14 cellular contexts compared by ENCODE assay signal in genomic region chr11:67397986-67398660, GRCh38. TPM values are rescaled to one million over a fixed set of nuclear protein-coding genes. Genes with fewer than 3 reads are reported as not detected.
DNase-seq lines count a peak whose midpoint lies in the region; ATAC-seq and TF ChIP-seq lines count a peak whose summit lies in the region.
"Had no signal": no experiment of that assay in that cellular context is flagged by ENCODE, and none has a peak within 500 bp of the region (broad histone marks: within the 10 kb centered on the region; RNA-seq: fewer than 3 reads in every experiment).

No MANE protein-coding gene starts in this region.

- H3K4me1 Mint-ChIP-seq in Caco-2 (ENCODE audit: low read depth, unreplicated experiment) = peaks cover 8% of the 10 kb centered on the region
- H3K4me1 Mint-ChIP-seq in activated T-helper 1 cell treated with anti-CD3 and anti-CD28 coated beads, Interleukin-12 subunit alpha, Interleukin-12 subunit beta, Interleukin-2, Interleukin-4 antibody, amounts not matched to agents 30 ng/mL and 10 ng/mL and 1 ng/mL, durations not matched to agents 14 hours and 24 hours and 36 hours (ENCODE audit: low read depth) = peaks cover 34% of the 10 kb centered on the region
- H3K4me1 Mint-ChIP-seq in naive thymus-derived CD4-positive, alpha-beta T cell = peaks cover 28 to 54% (median 42%) of the 10 kb centered on the region in 7 donors

- peaks cover 72% of the 10 kb centered on the region for H3K36me3 ChIP-seq in BLaER1
- H3K36me3 ChIP-seq in Caco-2 (ENCODE audit: control insufficient read depth, insufficient read depth, low read length) = peaks cover 20% of the 10 kb centered on the region
- peaks cover 13 to 59% (median 14%) of the 10 kb centered on the region in 3 experiments for H3K36me3 ChIP-seq in naive thymus-derived CD4-positive, alpha-beta T cell (ENCODE audit: control insufficient read depth in 2 of 3, insufficient read depth in 3 of 3, low read length in 3 of 3)
- H3K36me3 ChIP-seq: ovary, uterus had no signal

- H3K4me3 ChIP-seq in BLaER1 (no peak overlapping the region), Caco-2 (ENCODE audit: low read depth, low read length) (no peak overlapping the region)
- H3K4me3 ChIP-seq in naive thymus-derived CD4-positive, alpha-beta T cell (ENCODE audit: low read length) = no peak overlapping the region
- H3K4me3 ChIP-seq: ovary, uterus had no signal

- no peak for ATAC-seq in naive thymus-derived CD4-positive, alpha-beta T cell
- ATAC-seq in HG03175 (IDR thresholded peaks at IDR 0.05; ENCODE audit: unreplicated experiment) = no peak

- no peak for TF ChIP-seq CTCF in Caco-2 (IDR thresholded peaks at IDR 0.05; ENCODE audit: insufficient read depth in 1 of 2, low read depth in 1 of 2, low read length in 1 of 2, severe bottlenecking in 1 of 2, unreplicated experiment in 1 of 2)

- intact Hi-C loops in Caco-2 (cut with micrococcal nuclease; ENCODE audit: unreplicated experiment) = no loop called here
- intact Hi-C loops in activated T-helper 1 cell treated with anti-CD3 and anti-CD28 coated beads, Interleukin-12 subunit alpha, Interleukin-12 subunit beta, Interleukin-2, Interleukin-4 antibody, amounts not matched to agents 30 ng/mL and 10 ng/mL and 1 ng/mL, durations not matched to agents 14 hours and 24 hours and 36 hours (cut with micrococcal nuclease) = no loop called here
- intact Hi-C loops in naive thymus-derived CD4-positive, alpha-beta T cell (cut with micrococcal nuclease) = no loop called here

- H3K4me1 ChIP-seq in BLaER1 (peaks cover 74% of the 10 kb centered on the region), Caco-2 (peaks cover 14% of the 10 kb centered on the region)
- peaks cover 39 to 50% of the 10 kb centered on the region in 2 donors for H3K4me1 ChIP-seq in naive thymus-derived CD4-positive, alpha-beta T cell (ENCODE audit: control insufficient read depth in 2 of 2, insufficient read depth in 2 of 2, low read length in 2 of 2)

- H3K27me3 Mint-ChIP-seq in Caco-2 (ENCODE audit: insufficient read depth, unreplicated experiment) = no peaks in the 10 kb centered on the region
- H3K27me3 Mint-ChIP-seq in activated T-helper 1 cell treated with anti-CD3 and anti-CD28 coated beads, Interleukin-12 subunit alpha, Interleukin-12 subunit beta, Interleukin-2, Interleukin-4 antibody, amounts not matched to agents 30 ng/mL and 10 ng/mL and 1 ng/mL, durations not matched to agents 14 hours and 24 hours and 36 hours (ENCODE audit: insufficient read depth) = no peaks in the 10 kb centered on the region
- no peaks in the 10 kb centered on the region for H3K27me3 Mint-ChIP-seq in naive thymus-derived CD4-positive, alpha-beta T cell

- H3K4me2 ChIP-seq in BLaER1 = peak overlapping the region; percentile 79

- peaks cover 70% of the 10 kb centered on the region for H3K36me3 Mint-ChIP-seq in Caco-2 (ENCODE audit: insufficient read depth, unreplicated experiment)
- peaks cover 28% of the 10 kb centered on the region for H3K36me3 Mint-ChIP-seq in activated T-helper 1 cell treated with anti-CD3 and anti-CD28 coated beads, Interleukin-12 subunit alpha, Interleukin-12 subunit beta, Interleukin-2, Interleukin-4 antibody, amounts not matched to agents 30 ng/mL and 10 ng/mL and 1 ng/mL, durations not matched to agents 14 hours and 24 hours and 36 hours (ENCODE audit: low read depth)
- H3K36me3 Mint-ChIP-seq in naive thymus-derived CD4-positive, alpha-beta T cell = peaks cover 0 to 26% (median 0%) of the 10 kb centered on the region in 5 donors

- H3K9me3 ChIP-seq in BLaER1 (no peaks in the 10 kb centered on the region), Caco-2 (no peaks in the 10 kb centered on the region)
- H3K9me3 ChIP-seq in naive thymus-derived CD4-positive, alpha-beta T cell (ENCODE audit: control insufficient read depth in 2 of 3, low read length in 3 of 3) = no peaks in the 10 kb centered on the region
- H3K9me3 ChIP-seq: ovary, uterus had no signal

- H3K27ac Mint-ChIP-seq in Caco-2 (ENCODE audit: unreplicated experiment) = no peak overlapping the region
- no peak overlapping the region for H3K27ac Mint-ChIP-seq in activated T-helper 1 cell treated with anti-CD3 and anti-CD28 coated beads, Interleukin-12 subunit alpha, Interleukin-12 subunit beta, Interleukin-2, Interleukin-4 antibody, amounts not matched to agents 30 ng/mL and 10 ng/mL and 1 ng/mL, durations not matched to agents 14 hours and 24 hours and 36 hours
- peak overlapping the region; percentile 44 to 94 (median 77) for H3K27ac Mint-ChIP-seq in naive thymus-derived CD4-positive, alpha-beta T cell

- CTCF ChIA-PET in Caco-2 (lab: Charles Lee) = no interaction called here
- CTCF ChIA-PET in naive thymus-derived CD4-positive, alpha-beta T cell (lab: Charles Lee) = interaction anchor here (1.0 kb wide), 1 partner anchor 56 kb away, joined by 3 read pairs; no protein-coding TSS in a partner anchor

- H3K9ac ChIP-seq in BLaER1 = 0 out of 2 replicates have a peak overlapping the region, but pooled peaks have one; percentile 96

- no peaks in the 10 kb centered on the region for H3K27me3 ChIP-seq in BLaER1
- no peaks in the 10 kb centered on the region for H3K27me3 ChIP-seq in Caco-2 (replicated peaks; ENCODE audit: control insufficient read depth, insufficient read depth, low read length)
- H3K27me3 ChIP-seq in naive thymus-derived CD4-positive, alpha-beta T cell (ENCODE audit: control insufficient read depth in 2 of 2, insufficient read depth in 2 of 2, low read length in 2 of 2) = no peaks in the 10 kb centered on the region
- H3K27me3 ChIP-seq: ovary, uterus had no signal

- DNase-seq in Caco-2 (no peak), DMS153 (lab: John Stamatoyannopoulos, UW) (no peak), kidney tubule cell (ENCODE audit: low spot score) (no peak)
- DNase-seq in activated T-helper 1 cell treated with anti-CD3 and anti-CD28 coated beads, Interleukin-12 subunit alpha, Interleukin-12 subunit beta, Interleukin-2, Interleukin-4 antibody, amounts not matched to agents 30 ng/mL and 10 ng/mL and 1 ng/mL, durations not matched to agents 14 hours and 24 hours and 36 hours (ENCODE audit: low spot score) = no peak
- no peak for DNase-seq in naive thymus-derived CD4-positive, alpha-beta T cell
- DNase-seq: GF-D8; Kasumi-1; mesenchymal stem cell; NCI-H146; ovary; stimulated activated naive CD4-positive, alpha-beta T cell; uterus had no signal

- BruUV-seq in Caco-2 (replicated peaks; lab: Mats Ljungman, UMichigan) = TSS peak; percentile 49

- no peaks in the 10 kb centered on the region for H3K9me3 Mint-ChIP-seq in Caco-2 (ENCODE audit: unreplicated experiment)
- H3K9me3 Mint-ChIP-seq in activated T-helper 1 cell treated with anti-CD3 and anti-CD28 coated beads, Interleukin-12 subunit alpha, Interleukin-12 subunit beta, Interleukin-2, Interleukin-4 antibody, amounts not matched to agents 30 ng/mL and 10 ng/mL and 1 ng/mL, durations not matched to agents 14 hours and 24 hours and 36 hours = no peaks in the 10 kb centered on the region
- H3K9me3 Mint-ChIP-seq in naive thymus-derived CD4-positive, alpha-beta T cell = no peaks in the 10 kb centered on the region

- peaks cover 77% of the 10 kb centered on the region for H4K20me1 ChIP-seq in BLaER1

- POLR2A ChIA-PET in Caco-2 (lab: Charles Lee) = interaction anchor here (0.5 to 0.6 kb wide), 2 partner anchors 23 to 1352 kb away, joined by 3 to 6 read pairs; no protein-coding TSS in a partner anchor
- POLR2A ChIA-PET in naive thymus-derived CD4-positive, alpha-beta T cell (lab: Charles Lee) = interaction anchor here (1.1 to 25.4 kb wide), 6 partner anchors 11 to 154 kb away, joined by 3 to 1530 read pairs (median 4); partner anchors contain the start of genes CARNS1, PTPRCAP and RPS6KB2

- peak overlapping the region; percentile 30; the same call in 1 of the 2 replicates for H3K27ac ChIP-seq in BLaER1
- peak overlapping the region; percentile 75 for H3K27ac ChIP-seq in naive thymus-derived CD4-positive, alpha-beta T cell (ENCODE audit: low read depth, low read length)
- H3K27ac ChIP-seq: ovary had no signal

- no peak overlapping the region for H3K4me3 Mint-ChIP-seq in Caco-2 (ENCODE audit: unreplicated experiment)
- peak overlapping the region; percentile 20 for H3K4me3 Mint-ChIP-seq in activated T-helper 1 cell treated with anti-CD3 and anti-CD28 coated beads, Interleukin-12 subunit alpha, Interleukin-12 subunit beta, Interleukin-2, Interleukin-4 antibody, amounts not matched to agents 30 ng/mL and 10 ng/mL and 1 ng/mL, durations not matched to agents 14 hours and 24 hours and 36 hours
- peak overlapping the region; percentile 14 to 72 (median 48) for H3K4me3 Mint-ChIP-seq in naive thymus-derived CD4-positive, alpha-beta T cell

RNA-seq across cellular contexts. Expression of gene PPP1CA, which starts 3.5 kb away (rescaled TPM):
- 384 and 389 TPM in 2 replicates for total RNA-seq in Caco-2 (2022)
- total RNA-seq in activated T-helper 1 cell treated with anti-CD3 and anti-CD28 coated beads, Interleukin-12 subunit alpha, Interleukin-12 subunit beta, Interleukin-2, Interleukin-4 antibody, amounts not matched to agents 30 ng/mL and 10 ng/mL and 1 ng/mL, durations not matched to agents 14 hours and 24 hours and 36 hours = 260 and 263 TPM in 2 replicates
- total RNA-seq in naive thymus-derived CD4-positive, alpha-beta T cell = 100 to 1,000 TPM in 4 of 5 experiments, 10 to 100 TPM in 1; 83.0 to 339 (median 122) TPM
- 100 to 1,000 TPM; 350 to 363 TPM for polyA plus RNA-seq in naive thymus-derived CD4-positive, alpha-beta T cell

RNA-seq across cellular contexts. Expression of gene TBC1D10C, which starts 5.8 kb away (rescaled TPM):
- total RNA-seq in Caco-2 (2022) = 0.26 TPM in 1 of 2 replicates, not detected in the other
- total RNA-seq in activated T-helper 1 cell treated with anti-CD3 and anti-CD28 coated beads, Interleukin-12 subunit alpha, Interleukin-12 subunit beta, Interleukin-2, Interleukin-4 antibody, amounts not matched to agents 30 ng/mL and 10 ng/mL and 1 ng/mL, durations not matched to agents 14 hours and 24 hours and 36 hours = 131 and 135 TPM in 2 replicates
- 100 to 1,000 TPM; 243 to 425 (median 346) TPM for total RNA-seq in naive thymus-derived CD4-positive, alpha-beta T cell
- 100 to 1,000 TPM; 225 to 366 TPM for polyA plus RNA-seq in naive thymus-derived CD4-positive, alpha-beta T cell

RNA-seq across cellular contexts. Expression of gene RAD9A, which starts 6.3 kb away (rescaled TPM):
- 55.1 and 63.5 TPM in 2 replicates for total RNA-seq in Caco-2 (2022)
- 30.7 and 31.6 TPM in 2 replicates for total RNA-seq in activated T-helper 1 cell treated with anti-CD3 and anti-CD28 coated beads, Interleukin-12 subunit alpha, Interleukin-12 subunit beta, Interleukin-2, Interleukin-4 antibody, amounts not matched to agents 30 ng/mL and 10 ng/mL and 1 ng/mL, durations not matched to agents 14 hours and 24 hours and 36 hours
- total RNA-seq in naive thymus-derived CD4-positive, alpha-beta T cell = 10 to 100 TPM; 25.6 to 48.0 (median 45.0) TPM
- 1 to 10 TPM; 6.3 to 7.2 TPM for polyA plus RNA-seq in naive thymus-derived CD4-positive, alpha-beta T cell

RNA-seq across cellular contexts. Expression of gene CARNS1, which starts 17.4 kb away (rescaled TPM):
- 0.09 and 0.28 TPM in 2 replicates for total RNA-seq in Caco-2 (2022)
- 0.62 and 0.81 TPM in 2 replicates for total RNA-seq in activated T-helper 1 cell treated with anti-CD3 and anti-CD28 coated beads, Interleukin-12 subunit alpha, Interleukin-12 subunit beta, Interleukin-2, Interleukin-4 antibody, amounts not matched to agents 30 ng/mL and 10 ng/mL and 1 ng/mL, durations not matched to agents 14 hours and 24 hours and 36 hours
- total RNA-seq in naive thymus-derived CD4-positive, alpha-beta T cell = 10 to 100 TPM in 2 of 5 experiments, 1 to 10 TPM in 2, under 1 TPM in 1; 0.53 to 14.2 (median 5.1) TPM
- 1 to 10 TPM in 1 of 2 donors, under 1 TPM in 1; 0.97 to 1.4 TPM for polyA plus RNA-seq in naive thymus-derived CD4-positive, alpha-beta T cell

RNA-seq across cellular contexts. Expression of gene CLCF1, which starts 24.7 kb away (rescaled TPM):
- 4.5 and 5.8 TPM in 2 replicates for total RNA-seq in Caco-2 (2022)
- 0.64 and 0.73 TPM in 2 replicates for total RNA-seq in activated T-helper 1 cell treated with anti-CD3 and anti-CD28 coated beads, Interleukin-12 subunit alpha, Interleukin-12 subunit beta, Interleukin-2, Interleukin-4 antibody, amounts not matched to agents 30 ng/mL and 10 ng/mL and 1 ng/mL, durations not matched to agents 14 hours and 24 hours and 36 hours
- 1 to 10 TPM in 2 of 5 experiments, under 1 TPM in 3; 0.32 to 7.8 (median 0.70) TPM for total RNA-seq in naive thymus-derived CD4-positive, alpha-beta T cell
- not detected for polyA plus RNA-seq in naive thymus-derived CD4-positive, alpha-beta T cell

Comparison
In these comparisons a context has a peak if more than half of its experiments do, and no peak if none do; other contexts are left out.
1. H3K27ac Mint-ChIP-seq: peak in naive thymus-derived CD4-positive, alpha-beta T cell (9 of 9); none in Caco-2 (single experiment) and activated T-helper 1 cell treated with anti-CD3 and anti-CD28 coated beads, Interleukin-12 subunit alpha, Interleukin-12 subunit beta, Interleukin-2, Interleukin-4 antibody, amounts not matched to agents 30 ng/mL and 10 ng/mL and 1 ng/mL, durations not matched to agents 14 hours and 24 hours and 36 hours (single experiment).
2. RNA of gene TBC1D10C, which starts 5.8 kb away (total RNA-seq): 243 to 425 TPM in naive thymus-derived CD4-positive, alpha-beta T cell and 131 to 135 TPM in activated T-helper 1 cell treated with anti-CD3 and anti-CD28 coated beads, Interleukin-12 subunit alpha, Interleukin-12 subunit beta, Interleukin-2, Interleukin-4 antibody, amounts not matched to agents 30 ng/mL and 10 ng/mL and 1 ng/mL, durations not matched to agents 14 hours and 24 hours and 36 hours; 0.26 TPM in Caco-2; every median in the first group is over 100 times any median in the second.